1 cellular context compared by ENCODE assay signal in the genomic region with DNA sequence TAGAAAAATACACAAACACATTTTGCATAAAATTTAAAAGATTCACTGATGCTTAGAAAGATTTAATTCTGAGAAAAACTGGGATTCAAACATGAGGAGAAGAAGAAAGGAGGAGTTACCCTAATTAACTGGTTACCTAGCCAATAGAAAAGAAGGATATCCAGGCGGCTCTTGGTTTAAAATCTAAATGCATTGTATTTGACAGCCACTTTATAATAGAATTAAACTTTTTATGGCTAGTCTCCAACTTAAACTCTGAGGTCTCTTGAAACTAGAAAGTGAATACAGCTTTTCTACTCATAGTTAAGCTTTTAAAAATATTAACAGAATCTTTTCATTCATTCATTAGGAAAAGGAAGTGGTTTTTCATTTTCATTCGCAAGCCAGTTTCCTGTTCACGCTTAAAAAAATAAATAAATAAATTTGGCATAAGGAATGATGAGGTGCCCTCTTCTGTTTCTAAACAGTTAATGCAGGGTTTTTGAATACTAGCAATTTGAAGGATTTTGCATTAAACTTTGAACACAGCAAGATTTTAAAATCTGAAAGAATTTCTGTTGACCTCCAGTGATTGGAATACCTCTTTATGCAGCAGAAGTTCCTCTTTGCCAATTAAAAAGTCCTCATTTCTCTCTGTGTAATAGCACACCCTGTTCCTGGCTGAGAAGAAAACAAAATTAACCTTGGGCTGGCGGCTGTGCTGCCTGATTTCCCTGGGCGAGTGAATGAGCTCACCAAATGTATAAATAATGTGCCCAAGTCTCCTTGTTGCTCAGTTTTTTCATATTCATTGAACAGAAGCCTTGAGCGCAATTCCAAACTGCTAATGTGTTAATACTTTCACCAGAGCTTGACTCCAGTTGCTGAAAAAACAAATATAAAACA.
TF ChIP-seq lines count a peak whose summit lies in the region.

No MANE protein-coding gene starts in this region.

TF ChIP-seq in WTC11, 78 proteins besides CTCF, POLR2A, EP300 and RAD21 (continued from another document):
- TF ChIP-seq ZNF219 (CRISPR knock-in tag; IDR thresholded peaks at IDR 0.05; ENCODE audit: borderline replicate concordance) (no peak), CREB1 (CRISPR knock-in tag; IDR thresholded peaks at IDR 0.05) (no peak), ZNF671 (CRISPR knock-in tag; IDR thresholded peaks at IDR 0.05) (no peak)
